In genomic region chr2:2655451-2655850, GRCh38 we compare ENCODE assay signal across 19 cellular contexts.
"Had no signal": no experiment of that assay in that cellular context is flagged by ENCODE, and none has a peak within 500 bp of the region (broad histone marks: within the 10 kb centered on the region; RNA-seq: fewer than 3 reads in every experiment).

No MANE protein-coding gene starts in this region.

- H3K4me1 Mint-ChIP-seq: activated CD4-positive, alpha-beta T cell treated with anti-CD3 and anti-CD28 coated beads, Interleukin-2, amount 10 ng/mL, durations not matched to agents 24 days and 14 days; memory B cell had no signal

- H3K36me3 ChIP-seq: brain microvascular endothelial cell, right lobe of liver, spleen, stomach, thoracic aorta had no signal

- ATAC-seq: activated T-cell treated with anti-CD3 and anti-CD28 coated beads, Interleukin-2, amount 50 U/mL, for 72 hours; left ventricle myocardium superior; naive thymus-derived CD8-positive, alpha-beta T cell; right lobe of liver had no signal

- H3K27me3 Mint-ChIP-seq: activated naive CD8-positive, alpha-beta T cell; memory B cell had no signal

- H3K27me3 ChIP-seq: brain microvascular endothelial cell, right lobe of liver had no signal

- H3K4me3 ChIP-seq: right lobe of liver, spleen, stomach, thoracic aorta had no signal

- H3K27ac ChIP-seq: brain microvascular endothelial cell, psoas muscle, right lobe of liver, spleen, stomach, thoracic aorta had no signal

- H3K4me1 ChIP-seq: psoas muscle, right lobe of liver, spleen had no signal

- H3K27ac Mint-ChIP-seq: activated CD4-positive, alpha-beta T cell treated with anti-CD3 and anti-CD28 coated beads, Interleukin-2, amount 10 ng/mL, durations not matched to agents 24 days and 14 days; activated naive CD8-positive, alpha-beta T cell; activated T-cell treated with anti-CD3 and anti-CD28 coated beads, Interleukin-2, amount 50 U/mL, for 72 hours; memory B cell had no signal

- H3K9me3 ChIP-seq: psoas muscle, right lobe of liver, thoracic aorta had no signal

- DNase-seq: activated CD4-positive, alpha-beta T cell treated with anti-CD3 and anti-CD28 coated beads, Interleukin-2, amount 10 ng/mL, durations not matched to agents 24 days and 14 days; activated CD4-positive, CD25-positive, alpha-beta regulatory T cell; activated CD8-positive, alpha-beta memory T cell treated with anti-CD3 and anti-CD28 coated beads, Interleukin-2, amount 50 U/mL, for 48 hours; activated gamma-delta T cell; activated T-cell treated with anti-CD3 and anti-CD28 coated beads, Interleukin-2, amount 50 U/mL, for 72 hours; brain microvascular endothelial cell; effector memory CD4-positive, alpha-beta T cell; foreskin fibroblast; hippocampal formation; kidney; left ventricle myocardium superior; psoas muscle; right lobe of liver; spleen; stomach had no signal

- H3K36me3 Mint-ChIP-seq: memory B cell had no signal

- H3K4me3 Mint-ChIP-seq: activated CD4-positive, alpha-beta T cell treated with anti-CD3 and anti-CD28 coated beads, Interleukin-2, amount 10 ng/mL, durations not matched to agents 24 days and 14 days; activated naive CD8-positive, alpha-beta T cell; activated T-cell treated with anti-CD3 and anti-CD28 coated beads, Interleukin-2, amount 50 U/mL, for 72 hours; memory B cell; naive thymus-derived CD8-positive, alpha-beta T cell had no signal
